ENCODE assay signal across 8 cellular contexts in genomic region chr15:74378853-74379252, GRCh38. TPM values are rescaled to one million over a fixed set of nuclear protein-coding genes. Genes with fewer than 3 reads are reported as not detected.
DNase-seq lines count a peak whose midpoint lies in the region; FAIRE-seq and TF ChIP-seq lines count a peak whose summit lies in the region.
"Had no signal": no experiment of that assay in that cellular context is flagged by ENCODE, and none has a peak within 500 bp of the region (broad histone marks: within the 10 kb centered on the region; RNA-seq: fewer than 3 reads in every experiment).

No MANE protein-coding gene starts in this region.

- FAIRE-seq in GM12891 (lab: Jason Lieb, UNC) (peak; percentile 85), H54 (lab: Jason Lieb, UNC) (no peak)

- no peak overlapping the region for H3K4me3 ChIP-seq in cardiac fibroblast (replicated peaks in 1 of 2; ENCODE audit: low read depth in 2 of 2, low read length in 2 of 2)
- H3K4me3 ChIP-seq: suprapubic skin had no signal

- TF ChIP-seq CTCF in cardiac fibroblast (IDR thresholded peaks at IDR 0.05; ENCODE audit: low read depth, low read length) = no peak

- no peak for TF ChIP-seq POLR2A in GM12891 (IDR thresholded peaks at IDR 0.05; ENCODE audit: low read depth, low read length)
- no peak for TF ChIP-seq POLR2A in H54 (IDR thresholded peaks at IDR 0.05; ENCODE audit: low read depth, low read length)

- DNase-seq in GM12891 (ENCODE audit: insufficient read length, low spot score) (no peak), SW480 (ENCODE audit: low spot score) (peak; percentile 65), cardiac fibroblast (ENCODE audit: low read depth in 2 of 2) (peak; percentile 53 to 67), NCI-H1048 (lab: John Stamatoyannopoulos, UW) (no peak), globus pallidus (ENCODE audit: low spot score) (no peak), H54 (ENCODE audit: insufficient read length, low spot score) (no peak)
- DNase-seq in stimulated activated CD4-positive, alpha-beta T cell treated with anti-CD3 and anti-CD28 coated beads, Interleukin-15, amount 100 ng/mL, for 24 hours = peak; percentile 89

TF ChIP-seq in GM12891, 5 proteins besides CTCF, POLR2A, EP300 and RAD21:
- TF ChIP-seq PAX5 (IDR thresholded peaks at IDR 0.05; ENCODE audit: insufficient read depth, low read length, severe bottlenecking) = no peak
- no peak for TF ChIP-seq POU2F2 (IDR thresholded peaks at IDR 0.05; ENCODE audit: low read depth, low read length)
- no peak for TF ChIP-seq POLR2AphosphoS5 (IDR thresholded peaks at IDR 0.05; ENCODE audit: low read depth, low read length)
- TF ChIP-seq SPI1 (IDR thresholded peaks at IDR 0.05; ENCODE audit: low read depth, low read length) = no peak

RNA-seq across cellular contexts. Expression of gene CYP11A1, which starts 11.4 kb away (rescaled TPM):
- polyA plus RNA-seq in GM12891 (2012; ENCODE audit: low read depth, missing spikeins) = 0.54 TPM

RNA-seq across cellular contexts. Expression of gene SEMA7A, which starts 54.9 kb away (rescaled TPM):
- 51.0 TPM for polyA plus RNA-seq in GM12891 (2012; ENCODE audit: low read depth, missing spikeins)

Comparison
In these comparisons a context has a peak if more than half of its experiments do, and no peak if none do; other contexts are left out.
1. DNase-seq: peak in SW480 (single experiment), cardiac fibroblast (2 of 2) and stimulated activated CD4-positive, alpha-beta T cell treated with anti-CD3 and anti-CD28 coated beads, Interleukin-15, amount 100 ng/mL, for 24 hours (single experiment); none in GM12891 (single experiment), NCI-H1048 (single experiment), globus pallidus (single experiment) and H54 (single experiment).